In genomic region chr2:27431395-27431794, GRCh38 we compare ENCODE assay signal across 10 cellular contexts. TPM values are rescaled to one million over a fixed set of nuclear protein-coding genes. Genes with fewer than 3 reads are reported as not detected.
DNase-seq lines count a peak whose midpoint lies in the region; ATAC-seq and TF ChIP-seq lines count a peak whose summit lies in the region.
"Had no signal": no experiment of that assay in that cellular context is flagged by ENCODE, and none has a peak within 500 bp of the region (broad histone marks: within the 10 kb centered on the region; RNA-seq: fewer than 3 reads in every experiment).

No MANE protein-coding gene starts in this region.

- H3K27me3 ChIP-seq in A673 (replicated peaks; ENCODE audit: insufficient read depth, low read depth, low read length, poor library complexity) (no peaks in the 10 kb centered on the region), esophagus muscularis mucosa (no peaks in the 10 kb centered on the region)

- H3K27ac ChIP-seq in A673 (ENCODE audit: low read depth, low read length, poor library complexity, severe bottlenecking) (no peak overlapping the region), esophagus muscularis mucosa (replicated peaks in 1 of 4) (peak overlapping the region in 1 of 4 donors; percentile 99)

- CTCF ChIA-PET in A673 (lab: Charles Lee) (no interaction called here), HEK293T (lab: Yijun Ruan, JAX) (interaction anchor here (2.1 kb wide), 1 partner anchor 8 kb away, joined by 9 read pairs; no protein-coding TSS in a partner anchor)
- CTCF ChIA-PET in activated CD8-positive, alpha-beta T cell treated with anti-CD3 and anti-CD28 coated beads, Interleukin-2, amount 10 ng/mL, durations not matched to agents 7 days and 5 days (lab: Charles Lee), result interaction anchor here (1.1 to 4.6 kb wide), 7 partner anchors 22 to 252 kb away, joined by 4 to 38 read pairs (median 6); partner anchors contain the start of genes EIF2B4 and PPM1G

- H3K9me3 ChIP-seq in A673 (ENCODE audit: low read depth, low read length, poor library complexity, severe bottlenecking), result no peaks in the 10 kb centered on the region
- no peaks in the 10 kb centered on the region for H3K9me3 ChIP-seq in esophagus muscularis mucosa

- peaks cover 31% of the 10 kb centered on the region for H3K4me1 Mint-ChIP-seq in activated CD8-positive, alpha-beta T cell treated with anti-CD3 and anti-CD28 coated beads, Interleukin-2, amount 10 ng/mL, durations not matched to agents 7 days and 5 days (ENCODE audit: low read depth)

- H3K36me3 Mint-ChIP-seq in activated CD8-positive, alpha-beta T cell treated with anti-CD3 and anti-CD28 coated beads, Interleukin-2, amount 10 ng/mL, durations not matched to agents 7 days and 5 days (ENCODE audit: low read depth), result peaks cover 41% of the 10 kb centered on the region

- DNase-seq in A673 (ENCODE audit: low spot score) (peak; percentile 23), HEK293T (ENCODE audit: extremely low spot score) (no peak), glomerular visceral epithelial cell (ENCODE audit: extremely low spot score) (peak; percentile 34), GF-D8 (lab: John Stamatoyannopoulos, UW) (no peak), esophagus muscularis mucosa (ENCODE audit: extremely low spot score) (no peak)
- peak; percentile 46 for DNase-seq in activated CD8-positive, alpha-beta T cell treated with anti-CD3 and anti-CD28 coated beads, Interleukin-2, amount 10 ng/mL, durations not matched to agents 7 days and 5 days
- DNase-seq: GDM1 had no signal

- no peak for TF ChIP-seq POLR2A in esophagus muscularis mucosa (IDR thresholded peaks at IDR 0.05; ENCODE audit: low read depth)

- TF ChIP-seq CTCF in A673 (conservative IDR thresholded peaks at IDR 0.05; ENCODE audit: low read depth, low read length) (no peak), esophagus muscularis mucosa (IDR thresholded peaks at IDR 0.05) (no peak)

- no peak for TF ChIP-seq EP300 in esophagus muscularis mucosa (IDR thresholded peaks at IDR 0.05)

- H3K36me3 ChIP-seq in A673 (ENCODE audit: insufficient read depth, low read length, poor library complexity, severe bottlenecking) (peaks cover 34% of the 10 kb centered on the region), esophagus muscularis mucosa (peaks cover 29 to 39% (median 35%) of the 10 kb centered on the region in 4 donors)

- peak overlapping the region; percentile 29 for H3K4me3 Mint-ChIP-seq in activated CD8-positive, alpha-beta T cell treated with anti-CD3 and anti-CD28 coated beads, Interleukin-2, amount 10 ng/mL, durations not matched to agents 7 days and 5 days

- intact Hi-C loops in A673 (cut with micrococcal nuclease; ENCODE audit: unreplicated experiment), result no loop called here
- intact Hi-C loops in esophagus muscularis mucosa (cut with DNase I), result no loop called here

- POLR2A ChIA-PET in A673 (lab: Charles Lee; ENCODE audit: low non-redundant PET) (no interaction called here), HEK293T (lab: Yijun Ruan, JAX) (interaction anchor here (2.1 to 8.4 kb wide), 2 partner anchors 22 to 151 kb away, joined by 5 to 135 read pairs; partner anchors contain the start of genes PPM1G and ZNF512)
- POLR2A ChIA-PET in activated CD8-positive, alpha-beta T cell treated with anti-CD3 and anti-CD28 coated beads, Interleukin-2, amount 10 ng/mL, durations not matched to agents 7 days and 5 days (lab: Charles Lee), result interaction anchor here (0.5 to 4.4 kb wide), 6 partner anchors 11 to 197 kb away, joined by 3 to 41 read pairs (median 3); partner anchors contain the start of genes CCDC121, EIF2B4, GPN1 and PPM1G

- no peaks in the 10 kb centered on the region for H3K27me3 Mint-ChIP-seq in activated CD8-positive, alpha-beta T cell treated with anti-CD3 and anti-CD28 coated beads, Interleukin-2, amount 10 ng/mL, durations not matched to agents 7 days and 5 days (ENCODE audit: low read depth)

- no peak for ATAC-seq in activated CD8-positive, alpha-beta T cell treated with anti-CD3 and anti-CD28 coated beads, Interleukin-2, amount 10 ng/mL, durations not matched to agents 7 days and 5 days
- ATAC-seq in HG03175 (IDR thresholded peaks at IDR 0.05; ENCODE audit: unreplicated experiment) (no peak), GM18498 (IDR thresholded peaks at IDR 0.05; ENCODE audit: unreplicated experiment) (no peak)

- H3K27ac Mint-ChIP-seq in activated CD8-positive, alpha-beta T cell treated with anti-CD3 and anti-CD28 coated beads, Interleukin-2, amount 10 ng/mL, durations not matched to agents 7 days and 5 days, result peak overlapping the region; percentile 84

- BruUV-seq in A673 (replicated peaks; lab: Mats Ljungman, UMichigan), result no TSS peak

- no peaks in the 10 kb centered on the region for H3K9me3 Mint-ChIP-seq in activated CD8-positive, alpha-beta T cell treated with anti-CD3 and anti-CD28 coated beads, Interleukin-2, amount 10 ng/mL, durations not matched to agents 7 days and 5 days (ENCODE audit: insufficient read depth)

- H3K4me3 ChIP-seq in A673 (ENCODE audit: low read depth, low read length, poor library complexity, severe bottlenecking) (no peak overlapping the region), esophagus muscularis mucosa (no peak overlapping the region)

- H3K4me1 ChIP-seq in A673 (ENCODE audit: insufficient read depth, low read length, poor library complexity, severe bottlenecking) (peaks cover 8% of the 10 kb centered on the region), esophagus muscularis mucosa (peaks cover 35 to 51% (median 46%) of the 10 kb centered on the region in 4 donors)

TF ChIP-seq in HEK293T, 16 proteins besides CTCF, POLR2A, EP300 and RAD21:
- TF ChIP-seq ZNF384 (IDR thresholded peaks at IDR 0.05), result no peak
- no peak for TF ChIP-seq FOXM1 (IDR thresholded peaks at IDR 0.05; ENCODE audit: borderline replicate concordance)
- TF ChIP-seq BHLHE40 (IDR thresholded peaks at IDR 0.05; ENCODE audit: borderline replicate concordance), result no peak
- TF ChIP-seq NFRKB (IDR thresholded peaks at IDR 0.05), result no peak
- TF ChIP-seq TARDBP (IDR thresholded peaks at IDR 0.05), result no peak
- no peak for TF ChIP-seq SP1 (IDR thresholded peaks at IDR 0.05)
- peak; percentile 65; the same call in 1 of the 2 replicates for TF ChIP-seq PKNOX1 (IDR thresholded peaks at IDR 0.05)

RNA-seq across cellular contexts. Expression of gene NRBP1, which starts 3.0 kb away (rescaled TPM):
- total RNA-seq in A673 (2021), result 86.3 and 93.0 TPM in 2 replicates
- 10 to 100 TPM; 91.2 to 91.3 TPM for total RNA-seq in activated CD8-positive, alpha-beta T cell treated with anti-CD3 and anti-CD28 coated beads, Interleukin-2, amount 10 ng/mL, durations not matched to agents 7 days and 5 days
- 10 to 100 TPM; 74.8 to 96.0 (median 85.8) TPM for total RNA-seq in esophagus muscularis mucosa

RNA-seq across cellular contexts. Expression of gene KRTCAP3, which starts 10.8 kb away (rescaled TPM):
- total RNA-seq in A673 (2021) (2.6 and 3.4 TPM in 2 replicates), esophagus muscularis mucosa (under 1 TPM in 1 of 4 donors, not detected in 3; 0.45 TPM)
- 1 to 10 TPM; 5.6 to 6.6 TPM for total RNA-seq in activated CD8-positive, alpha-beta T cell treated with anti-CD3 and anti-CD28 coated beads, Interleukin-2, amount 10 ng/mL, durations not matched to agents 7 days and 5 days
- total RNA-seq: frontal cortex had no signal

RNA-seq across cellular contexts. Expression of gene PPM1G, which starts 22.0 kb away (rescaled TPM):
- 147 and 155 TPM in 2 replicates for total RNA-seq in A673 (2021)
- total RNA-seq in activated CD8-positive, alpha-beta T cell treated with anti-CD3 and anti-CD28 coated beads, Interleukin-2, amount 10 ng/mL, durations not matched to agents 7 days and 5 days, result 100 to 1,000 TPM; 130 to 136 TPM
- 10 to 100 TPM; 46.1 to 71.8 (median 62.7) TPM for total RNA-seq in esophagus muscularis mucosa

RNA-seq across cellular contexts. Expression of gene ZNF513, which starts 50.9 kb away (rescaled TPM):
- 21.3 and 22.3 TPM in 2 replicates for total RNA-seq in A673 (2021)
- total RNA-seq in activated CD8-positive, alpha-beta T cell treated with anti-CD3 and anti-CD28 coated beads, Interleukin-2, amount 10 ng/mL, durations not matched to agents 7 days and 5 days, result 10 to 100 TPM; 11.8 to 13.3 TPM
- total RNA-seq in esophagus muscularis mucosa, result 10 to 100 TPM in 3 of 4 donors, 1 to 10 TPM in 1; 8.3 to 14.5 (median 11.4) TPM

RNA-seq across cellular contexts. Expression of gene IFT172, which starts 58.1 kb away (rescaled TPM):
- total RNA-seq in A673 (2021) (42.2 and 50.4 TPM in 2 replicates), esophagus muscularis mucosa (10 to 100 TPM; 12.1 to 29.7 (median 25.0) TPM)
- 10 to 100 TPM; 10.0 to 11.2 TPM for total RNA-seq in activated CD8-positive, alpha-beta T cell treated with anti-CD3 and anti-CD28 coated beads, Interleukin-2, amount 10 ng/mL, durations not matched to agents 7 days and 5 days

Comparison
In these comparisons a context has a peak if more than half of its experiments do, and no peak if none do; other contexts are left out.
1. DNase-seq: peak in A673 (single experiment), activated CD8-positive, alpha-beta T cell treated with anti-CD3 and anti-CD28 coated beads, Interleukin-2, amount 10 ng/mL, durations not matched to agents 7 days and 5 days (single experiment) and glomerular visceral epithelial cell (single experiment); none in HEK293T (single experiment), GF-D8 (single experiment) and esophagus muscularis mucosa (single experiment).